Comparison of ENCODE assay signal across 8 cellular contexts in genomic region chr3:64023861-64024223, GRCh38. TPM values are rescaled to one million over a fixed set of nuclear protein-coding genes. Genes with fewer than 3 reads are reported as not detected.
DNase-seq lines count a peak whose midpoint lies in the region; ATAC-seq and TF ChIP-seq lines count a peak whose summit lies in the region.

No MANE protein-coding gene starts in this region.

- H2BK5ac ChIP-seq in mesendoderm (ENCODE audit: low read length), result no peak overlapping the region

- H3K4ac ChIP-seq in mesendoderm (ENCODE audit: low read depth, low read length), result no peak overlapping the region

- H3K36me3 Mint-ChIP-seq in activated B cell treated with CpG ODN at 0.5 μM for 24 hours (ENCODE audit: low read depth), result peaks cover 26% of the 10 kb centered on the region

- intact Hi-C loops in heart right ventricle (cut with DNase I) (loop anchor here in 1 of 10 donors (2.0 kb wide), 1 partner anchor 461 kb away; no protein-coding TSS in a partner anchor), left ventricle myocardium superior (cut with micrococcal nuclease) (no loop called here), activated B cell treated with CpG ODN at 0.5 μM for 24 hours (cut with micrococcal nuclease) (loop anchor here (1.0 to 2.0 kb wide), 3 partner anchors 112 to 461 kb away; partner anchors contain the start of genes ATXN7, SCAANT1 and THOC7), left lung (cut with DNase I) (no loop called here), upper lobe of right lung (cut with DNase I) (no loop called here)

- H2BK120ac ChIP-seq in mesendoderm (ENCODE audit: low read depth, low read length), result no peak overlapping the region

- H3K9me3 ChIP-seq in heart right ventricle, result no peaks in the 10 kb centered on the region
- H3K9me3 ChIP-seq in left lung, result no peaks in the 10 kb centered on the region
- H3K9me3 ChIP-seq in upper lobe of right lung, result no peaks in the 10 kb centered on the region

- POLR2A ChIA-PET in activated B cell treated with CpG ODN at 0.5 μM for 24 hours (lab: Charles Lee) (interaction anchor here (1.5 to 1.7 kb wide), 2 partner anchors 15 to 160 kb away, joined by 4 to 5 read pairs; partner anchors contain the start of genes ATXN7 and THOC7), RWPE1 (lab: Yijun Ruan, JAX; ENCODE audit: low non-redundant PET) (no interaction called here)

- peaks cover 27% of the 10 kb centered on the region for H3K4me1 Mint-ChIP-seq in activated B cell treated with CpG ODN at 0.5 μM for 24 hours

- ATAC-seq in heart right ventricle (no peak), left ventricle myocardium superior (no peak), activated B cell treated with CpG ODN at 0.5 μM for 24 hours (ENCODE audit: low read depth) (no peak), left lung (no peak), upper lobe of right lung (no peak)

- no peak for DNase-seq in heart right ventricle
- DNase-seq in left ventricle myocardium superior, result no peak
- DNase-seq in activated B cell treated with CpG ODN at 0.5 μM for 24 hours, result no peak
- no peak for DNase-seq in left lung
- DNase-seq in upper lobe of right lung, result no peak
- no peak for DNase-seq in mesendoderm
- DNase-seq in RWPE1 (ENCODE audit: low spot score), result no peak
- DNase-seq in DMS 273 (lab: John Stamatoyannopoulos, UW; ENCODE audit: unreplicated experiment), result no peak

- H3K36me3 ChIP-seq in heart right ventricle, result peaks cover 0 to 35% (median 15%) of the 10 kb centered on the region in 9 donors
- H3K36me3 ChIP-seq in left lung, result peaks cover 0 to 31% of the 10 kb centered on the region in 2 donors
- peaks cover 29% of the 10 kb centered on the region for H3K36me3 ChIP-seq in upper lobe of right lung
- H3K36me3 ChIP-seq in mesendoderm (ENCODE audit: control insufficient read depth, insufficient read depth, low read length), result no peaks in the 10 kb centered on the region

- peak overlapping the region; percentile 88 for H3K4me3 Mint-ChIP-seq in activated B cell treated with CpG ODN at 0.5 μM for 24 hours

- H3K27me3 Mint-ChIP-seq in activated B cell treated with CpG ODN at 0.5 μM for 24 hours, result peaks cover 11% of the 10 kb centered on the region

- H3K27me3 ChIP-seq in heart right ventricle (peaks cover 0 to 5% (median 0%) of the 10 kb centered on the region in 7 donors), left lung (peaks cover under 1 to 5% of the 10 kb centered on the region in 2 donors), upper lobe of right lung (no peaks in the 10 kb centered on the region), mesendoderm (ENCODE audit: insufficient read depth, low read length, poor library complexity) (no peaks in the 10 kb centered on the region)

- H3K4me2 ChIP-seq in mesendoderm (ENCODE audit: low read length), result no peak overlapping the region

- H3K27ac Mint-ChIP-seq in activated B cell treated with CpG ODN at 0.5 μM for 24 hours, result peak overlapping the region; percentile 81

- no peak overlapping the region for H3K23ac ChIP-seq in mesendoderm (ENCODE audit: low read length)

- H3K9ac ChIP-seq in mesendoderm (ENCODE audit: low read length), result no peak overlapping the region

- no peak overlapping the region for H2AK5ac ChIP-seq in mesendoderm (ENCODE audit: low read length)

- CTCF ChIA-PET in activated B cell treated with CpG ODN at 0.5 μM for 24 hours (lab: Charles Lee), result interaction anchor here (0.8 to 2.0 kb wide), 8 partner anchors 13 to 674 kb away, joined by 3 to 16 read pairs (median 4); no protein-coding TSS in a partner anchor
- CTCF ChIA-PET in RWPE1 (lab: Yijun Ruan, JAX), result interaction anchor here (0.6 to 1.5 kb wide), 5 partner anchors 21 to 1989 kb away, joined by 3 to 6 read pairs (median 3); no protein-coding TSS in a partner anchor

- WGBS in heart right ventricle, 2 donors, result 75 to 79% methylated on average over 5 of the region's 5 CpGs
- no CpG with 5 or more reads among the region's 5 CpGs for WGBS in mesendoderm (ENCODE audit: extremely low coverage, insufficient coverage, low lambda C conversion rate)

- no peak overlapping the region for H4K8ac ChIP-seq in mesendoderm (ENCODE audit: low read depth, low read length)

- no peak overlapping the region for H4K5ac ChIP-seq in mesendoderm (ENCODE audit: low read length)

- TF ChIP-seq CTCF in heart right ventricle (IDR thresholded peaks at IDR 0.05) (no peak), activated B cell treated with CpG ODN at 0.5 μM for 24 hours (IDR thresholded peaks at IDR 0.05) (no peak), left lung (IDR thresholded peaks at IDR 0.05) (no peak), upper lobe of right lung (IDR thresholded peaks at IDR 0.05) (no peak), RWPE1 (conservative IDR thresholded peaks at IDR 0.05; ENCODE audit: low read depth) (no peak)

- H3K79me1 ChIP-seq in mesendoderm (ENCODE audit: low read length), result peaks cover 6% of the 10 kb centered on the region

- H3K79me2 ChIP-seq in mesendoderm (ENCODE audit: control insufficient read depth, insufficient read depth, low read length), result peaks cover 13% of the 10 kb centered on the region

- H3K56ac ChIP-seq in mesendoderm (ENCODE audit: low read length), result no peak overlapping the region

- H2BK15ac ChIP-seq in mesendoderm (replicated peaks; ENCODE audit: low read depth), result no peak overlapping the region

- H3K4me1 ChIP-seq in heart right ventricle (peaks cover 0 to 34% (median 22%) of the 10 kb centered on the region in 9 donors), left lung (peaks cover 6 to 30% of the 10 kb centered on the region in 2 donors), upper lobe of right lung (peaks cover 23% of the 10 kb centered on the region), mesendoderm (ENCODE audit: control insufficient read depth, low read depth, low read length) (no peaks in the 10 kb centered on the region)

- no peak overlapping the region for H3K18ac ChIP-seq in mesendoderm (ENCODE audit: low read length)

- H3K4me3 ChIP-seq in heart right ventricle (peak overlapping the region in 7 of 10 donors; percentile 85 to 97 (median 92)), left lung (peak overlapping the region in 1 of 2 donors; percentile 91), upper lobe of right lung (peak overlapping the region; percentile 80), mesendoderm (ENCODE audit: low read length) (no peak overlapping the region)

- no peaks in the 10 kb centered on the region for H3K9me3 Mint-ChIP-seq in activated B cell treated with CpG ODN at 0.5 μM for 24 hours

- H3K27ac ChIP-seq in heart right ventricle, result peak overlapping the region in 8 of 10 donors; percentile 54 to 93 (median 88)
- peak overlapping the region; percentile 70 to 92 for H3K27ac ChIP-seq in left lung
- H3K27ac ChIP-seq in upper lobe of right lung, result peak overlapping the region; percentile 82
- no peak overlapping the region for H3K27ac ChIP-seq in mesendoderm (ENCODE audit: low read depth, low read length)
- H3K27ac ChIP-seq in RWPE1, result no peak overlapping the region

RNA-seq across cellular contexts. Expression of gene PSMD6, which starts 0.5 kb away (rescaled TPM):
- total RNA-seq in heart right ventricle (100 to 1,000 TPM in 1 of 10 donors, 10 to 100 TPM in 9; 76.6 to 103 (median 87.5) TPM), left ventricle myocardium superior (70.7 TPM), activated B cell treated with CpG ODN at 0.5 μM for 24 hours (88.9 and 91.4 TPM in 2 replicates), left lung (10 to 100 TPM; 48.8 to 70.9 TPM), upper lobe of right lung (52.2 TPM)
- 10 to 100 TPM; 39.0 to 85.3 TPM for polyA plus RNA-seq in heart right ventricle
- 145 TPM for polyA plus RNA-seq in mesendoderm (2013, experiment 1 of 2)
- 143 TPM for polyA plus RNA-seq in mesendoderm (2013, experiment 2 of 2)

Comparison
In these comparisons a context has a peak if more than half of its experiments do, and no peak if none do; other contexts are left out.
1. H3K27ac ChIP-seq: peak in heart right ventricle (8 of 10), left lung (2 of 2) and upper lobe of right lung (single experiment); none in mesendoderm (single experiment) and RWPE1 (single experiment).